8 cellular contexts compared by ENCODE assay signal in genomic region chr5:34686762-34687268, GRCh38. TPM values are rescaled to one million over a fixed set of nuclear protein-coding genes. Genes with fewer than 3 reads are reported as not detected.
A peak's percentile ranks its signal among the peaks of the same experiment; 100 is the strongest.
DNase-seq lines count a peak whose midpoint lies in the region; ATAC-seq lines count a peak whose summit lies in the region.

No MANE protein-coding gene starts in this region.

- intact Hi-C loops in posterior vena cava (cut with DNase I) = no loop called here

- in situ Hi-C loops in SK-MEL-5 (cut with HindIII; ENCODE audit: low pct_unique_long_range_greater_than_20kb, low sequenced_read_pairs) = no loop called here

- DNase-seq in GM03348 (ENCODE audit: low spot score) (peak; percentile 74), SK-MEL-5 (ENCODE audit: low read depth, low spot score) (peak; percentile 66), glomerular visceral epithelial cell (ENCODE audit: extremely low spot score) (peak; percentile 99), posterior vena cava (ENCODE audit: low spot score) (peak; percentile 87)
- no peak for DNase-seq in activated T-cell treated with anti-CD3 and anti-CD28 coated beads, Interleukin-2, amount 50 U/mL, for 1 hour
- no peak for DNase-seq in central memory CD4-positive, alpha-beta T cell

- no peak for ATAC-seq in HG02938 (IDR thresholded peaks at IDR 0.05; ENCODE audit: unreplicated experiment)
- ATAC-seq in GM21737 (IDR thresholded peaks at IDR 0.05; ENCODE audit: unreplicated experiment) = no peak

RNA-seq across cellular contexts. Expression of gene RAI14, which starts 30.7 kb away (rescaled TPM):
- total RNA-seq in SK-MEL-5 (2014; rRNA removed; shearing (Covaris generic)) = 44.9 and 45.1 TPM in 2 replicates
- polyA plus RNA-seq in SK-MEL-5 (2015; cell fraction: cytosol; rRNA removed) = 42.2 and 57.5 TPM in 2 replicates
- 17.5 and 27.0 TPM in 2 replicates for polyA plus RNA-seq in SK-MEL-5 (2015; cell fraction: nucleus; rRNA removed)
- total RNA-seq in posterior vena cava = 100 to 1,000 TPM in 1 of 2 donors, 10 to 100 TPM in 1; 76.1 to 160 TPM

Comparison
In these comparisons a context has a peak if more than half of its experiments do, and no peak if none do; other contexts are left out.
1. DNase-seq: peak in GM03348 (single experiment), SK-MEL-5 (single experiment), glomerular visceral epithelial cell (single experiment) and posterior vena cava (single experiment); none in activated T-cell treated with anti-CD3 and anti-CD28 coated beads, Interleukin-2, amount 50 U/mL, for 1 hour (single experiment) and central memory CD4-positive, alpha-beta T cell (single experiment).